ENCODE assay signal across 17 cellular contexts in genomic region chr1:1146596-1146995, GRCh38. TPM values are rescaled to one million over a fixed set of nuclear protein-coding genes. Genes with fewer than 3 reads are reported as not detected.
A peak's percentile ranks its signal among the peaks of the same experiment; 100 is the strongest.
DNase-seq lines count a peak whose midpoint lies in the region; ATAC-seq, FAIRE-seq and TF ChIP-seq lines count a peak whose summit lies in the region.
"Had no signal": no experiment of that assay in that cellular context is flagged by ENCODE, and none has a peak within 500 bp of the region (broad histone marks: within the 10 kb centered on the region; RNA-seq: fewer than 3 reads in every experiment).

No MANE protein-coding gene starts in this region.

- H3K27me3 ChIP-seq in HepG2 (ENCODE audit: control insufficient read depth in 1 of 2, insufficient read depth in 2 of 2, low read length in 2 of 2) (no peaks in the 10 kb centered on the region), right lobe of liver (no peaks in the 10 kb centered on the region), KMS-11 (ENCODE audit: insufficient read depth, low read depth) (peaks cover 53% of the 10 kb centered on the region), GM12878 (replicated peaks in 1 of 2; ENCODE audit: control insufficient read depth in 2 of 2, insufficient read depth in 2 of 2, low read length in 1 of 2) (no peaks in the 10 kb centered on the region)

- peaks cover 10% of the 10 kb centered on the region; the same call in 1 of the 2 replicates for H3K4me1 ChIP-seq in HepG2 (ENCODE audit: insufficient read depth, low read length)
- H3K4me1 ChIP-seq in right lobe of liver: no peaks in the 10 kb centered on the region
- peaks cover 20% of the 10 kb centered on the region for H3K4me1 ChIP-seq in KMS-11 (ENCODE audit: low read depth, poor library complexity, severe bottlenecking)
- H3K4me1 ChIP-seq in GM12878 (ENCODE audit: control insufficient read depth, insufficient read depth, low read length): peaks cover 8% of the 10 kb centered on the region

- POLR2A ChIA-PET in HepG2 (lab: Yijun Ruan, JAX) (no interaction called here), GM12878 (lab: Charles Lee) (interaction anchor here (1.1 kb wide), 1 partner anchor 10 kb away, joined by 3 read pairs; no protein-coding TSS in a partner anchor)

- WGBS in HepG2 (ENCODE audit: low lambda C conversion rate): 79% methylated on average over 2 of the region's 15 CpGs
- no CpG with 5 or more reads among the region's 15 CpGs for whole genome bisulfite sequencing in right lobe of liver (ENCODE audit: insufficient coverage, low coverage, low lambda C conversion rate, missing lambda C conversion rate)
- WGBS in GM12878 (ENCODE audit: insufficient coverage, insufficient replicate concordance, low lambda C conversion rate, missing lambda C conversion rate): 66% methylated on average over 15 of the region's 15 CpGs

- RAD21 ChIA-PET in GM12878 (lab: Charles Lee; ENCODE audit: unreplicated experiment): no interaction called here

- no peak for ATAC-seq in HepG2
- no peak for ATAC-seq in right lobe of liver
- peak; percentile 10; the same call in 2 of the 3 replicates for ATAC-seq in GM12878
- ATAC-seq: Panc1 had no signal

- H3K4me3 ChIP-seq in HepG2 (replicated peaks in 1 of 3; ENCODE audit: insufficient read depth in 1 of 3, low read depth in 2 of 3, low read length in 3 of 3) (no peak overlapping the region), right lobe of liver (no peak overlapping the region), KMS-11 (IDR thresholded peaks at IDR 0.05; ENCODE audit: insufficient read depth, low read depth, low read length) (no peak overlapping the region), GM12878 (no peak overlapping the region)
- H3K4me3 ChIP-seq: GM23248 had no signal

- CTCF ChIA-PET in HepG2 (lab: Yijun Ruan, JAX; ENCODE audit: low intra/inter-chr PET ratio, low total read pairs) (no interaction called here), GM12878 (lab: Yijun Ruan, JAX) (interaction anchor here (0.8 to 1.0 kb wide), 2 partner anchors 54 to 104 kb away, joined by 3 to 7 read pairs; no protein-coding TSS in a partner anchor)

- H3K79me2 ChIP-seq in HepG2 (ENCODE audit: insufficient read depth, low read length) (no peaks in the 10 kb centered on the region), KMS-11 (ENCODE audit: insufficient read depth, low read depth) (no peaks in the 10 kb centered on the region), GM12878 (ENCODE audit: control insufficient read depth, insufficient read depth, low read length) (no peaks in the 10 kb centered on the region)

- SMC1A ChIA-PET in GM12878 (lab: Charles Lee; ENCODE audit: uncharacterized antibody, unreplicated experiment): no interaction called here

- H4K20me1 ChIP-seq in HepG2 (ENCODE audit: insufficient read depth, low read length) (no peaks in the 10 kb centered on the region), KMS-11 (ENCODE audit: insufficient read depth) (no peaks in the 10 kb centered on the region), GM12878 (ENCODE audit: control insufficient read depth, insufficient read depth) (no peaks in the 10 kb centered on the region)

- H3K4me2 ChIP-seq in HepG2 (ENCODE audit: low read depth, low read length) (no peak overlapping the region), KMS-11 (peak overlapping the region; percentile 17; the same call in 1 of the 2 replicates), GM12878 (ENCODE audit: control insufficient read depth, insufficient read depth) (no peak overlapping the region)

- no peak overlapping the region for H2AFZ ChIP-seq in HepG2 (ENCODE audit: low read length)
- no peak overlapping the region for H2AFZ ChIP-seq in KMS-11 (ENCODE audit: low read depth)
- H2AFZ ChIP-seq in GM12878 (ENCODE audit: control insufficient read depth, low read depth, low read length): no peak overlapping the region
- H2AFZ ChIP-seq: GM23248 had no signal

- H3K9ac ChIP-seq in HepG2 (ENCODE audit: insufficient read depth, low read depth, low read length) (no peak overlapping the region), KMS-11 (no peak overlapping the region), GM12878 (ENCODE audit: control insufficient read depth, insufficient read depth, low read length) (no peak overlapping the region)
- H3K9ac ChIP-seq: GM23248 had no signal

- BruUV-seq in HepG2 (replicated peaks; lab: Mats Ljungman, UMichigan): no TSS peak
- no TSS peak for BruUV-seq in GM12878 (replicated peaks; lab: Mats Ljungman, UMichigan)

- TF ChIP-seq RAD21 in HepG2 (CRISPR knock-in tag; IDR thresholded peaks at IDR 0.05) (no peak), GM12878 (IDR thresholded peaks at IDR 0.05; ENCODE audit: insufficient read depth, low read depth, low read length) (no peak)

- TF ChIP-seq POLR2A in HepG2 (IDR thresholded peaks at IDR 0.05; ENCODE audit: insufficient read depth in 1 of 2, low read depth in 2 of 2, low read length in 2 of 2) (no peak), right lobe of liver (IDR thresholded peaks at IDR 0.05) (no peak), GM12878 (IDR thresholded peaks at IDR 0.05; ENCODE audit: low read depth, low read length) (no peak)

- intact Hi-C loops in HepG2 (cut with micrococcal nuclease; ENCODE audit: unreplicated experiment) (no loop called here), right lobe of liver (cut with DNase I) (no loop called here), GM12878 (cut with micrococcal nuclease; ENCODE audit: unreplicated experiment) (no loop called here)

- TF ChIP-seq EP300 in HepG2 (IDR thresholded peaks at IDR 0.05; ENCODE audit: low read depth in 2 of 2, low read length in 2 of 2): no peak
- no peak for TF ChIP-seq EP300 in HepG2 (CRISPR knock-in tag; IDR thresholded peaks at IDR 0.05; ENCODE audit: borderline replicate concordance)
- TF ChIP-seq EP300 in GM12878 (IDR thresholded peaks at IDR 0.05; ENCODE audit: borderline replicate concordance in 1 of 2, control insufficient read depth in 1 of 2, low read depth in 2 of 2, low read length in 2 of 2): no peak

- FAIRE-seq in HepG2 (lab: Jason Lieb, UNC) (no peak), GM12878 (lab: Jason Lieb, UNC) (no peak)

- H3K9me3 ChIP-seq in HepG2 (ENCODE audit: low read length): no peaks in the 10 kb centered on the region
- no peaks in the 10 kb centered on the region for H3K9me3 ChIP-seq in right lobe of liver
- H3K9me3 ChIP-seq in GM12878 (replicated peaks; ENCODE audit: control insufficient read depth, insufficient read depth, low read length): no peaks in the 10 kb centered on the region

- H3K27ac ChIP-seq in HepG2 (ENCODE audit: extremely low read length, insufficient read depth, low read length) (no peak overlapping the region), right lobe of liver (no peak overlapping the region), KMS-11 (no peak overlapping the region), GM12878 (ENCODE audit: control insufficient read depth, insufficient read depth) (no peak overlapping the region)
- H3K27ac ChIP-seq: GM23248 had no signal

- H3K36me3 ChIP-seq in HepG2 (replicated peaks in 1 of 2; ENCODE audit: control insufficient read depth in 1 of 2, insufficient read depth in 2 of 2, low read length in 2 of 2): no peaks in the 10 kb centered on the region
- no peaks in the 10 kb centered on the region for H3K36me3 ChIP-seq in right lobe of liver
- no peaks in the 10 kb centered on the region for H3K36me3 ChIP-seq in KMS-11 (ENCODE audit: insufficient read depth)
- H3K36me3 ChIP-seq in GM12878 (ENCODE audit: control insufficient read depth in 2 of 2, insufficient read depth in 2 of 2, low read length in 1 of 2): no peaks in the 10 kb centered on the region

- DNase-seq in HepG2 (ENCODE audit: low spot score) (no peak), right lobe of liver (no peak), GM12878 (ENCODE audit: low read depth, low spot score) (no peak), NCI-H2227 treated with DMSO at 0.1 percent for 48 hours (lab: John Stamatoyannopoulos, UW) (no peak), NCI-H748 (lab: John Stamatoyannopoulos, UW; ENCODE audit: unreplicated experiment) (no peak), NCI-H526 (lab: John Stamatoyannopoulos, UW) (no peak)
- DNase-seq: CD4-positive, alpha-beta memory T cell; GM23248; KG1; NCI-H1436; NCI-H2029; NCI-H2171 treated with DMSO at 0.1 percent for 48 hours had no signal

- in situ Hi-C loops in HepG2 (cut with HindIII; ENCODE audit: extremely low pct_ligation_motif_present, low pct_unique_long_range_greater_than_20kb) (no loop called here), GM12878 (cut with MboI) (no loop called here)

- TF ChIP-seq CTCF in HepG2 (CRISPR knock-in tag; IDR thresholded peaks at IDR 0.05) (no peak), right lobe of liver (IDR thresholded peaks at IDR 0.05) (no peak), KMS-11 (conservative IDR thresholded peaks at IDR 0.05; ENCODE audit: low read depth, low read length) (no peak), GM12878 (IDR thresholded peaks at IDR 0.05 in 2 of 3, conservative IDR thresholded peaks at IDR 0.05 in 1 of 3; ENCODE audit: control insufficient read depth in 2 of 3, extremely low read depth in 1 of 3, insufficient read depth in 1 of 3, low read depth in 3 of 3, low read length in 3 of 3) (no peak)

RNA-seq across cellular contexts. Expression of gene TTLL10, which starts 27.1 kb away (rescaled TPM):
- not detected in 2 replicates for total RNA-seq in HepG2 (2016; rRNA removed; fragmentation: Illumina TruSeq; extraction: Trizol)
- not detected in 2 replicates for total RNA-seq in HepG2 (2016; cell fraction: cytosol; rRNA removed; fragmentation: Illumina TruSeq; extraction: Trizol; ENCODE audit: low read depth)
- total RNA-seq in HepG2 (2016; cell fraction: insoluble cytoplasmic fraction; rRNA removed; fragmentation: Illumina TruSeq; extraction: Trizol): not detected in 2 replicates
- total RNA-seq in HepG2 (2016; cell fraction: membrane; rRNA removed; fragmentation: Illumina TruSeq; extraction: Trizol): not detected in 2 replicates
- total RNA-seq in HepG2 (2016; cell fraction: nucleus; rRNA removed; fragmentation: Illumina TruSeq; extraction: Trizol): not detected in 2 replicates
- not detected in 2 replicates for polyA plus RNA-seq in HepG2 (2011; rRNA removed)
- 0.06 and 0.08 TPM in 2 replicates for polyA plus RNA-seq in HepG2 (2011; cell fraction: cytosol; rRNA removed)
- polyA plus RNA-seq in HepG2 (2011; cell fraction: nucleus; rRNA removed): 0.24 and 0.48 TPM in 2 replicates
- polyA plus RNA-seq in HepG2 (2012): 0.07 TPM in 1 of 2 replicates, not detected in the other
- not detected in 2 replicates for polyA plus RNA-seq in HepG2 (2016; cell fraction: cytosol; fragmentation: Illumina TruSeq; extraction: Trizol; ENCODE audit: low read depth)
- polyA plus RNA-seq in HepG2 (2016; cell fraction: insoluble cytoplasmic fraction; fragmentation: Illumina TruSeq; extraction: Trizol; ENCODE audit: low read depth): not detected in 2 replicates
- polyA plus RNA-seq in HepG2 (2016; cell fraction: membrane; fragmentation: Illumina TruSeq; extraction: Trizol; ENCODE audit: low read depth): not detected in 2 replicates
- polyA plus RNA-seq in HepG2 (2016; cell fraction: nucleus; fragmentation: Illumina TruSeq; extraction: Trizol; ENCODE audit: insufficient read depth, low read depth): not detected in 2 replicates
- 0.18 TPM in 1 of 2 replicates, not detected in the other for polyA minus RNA-seq in HepG2 (2011; rRNA and poly(A)+ RNA removed; ENCODE audit: low replicate concordance)
- polyA minus RNA-seq in HepG2 (2011; cell fraction: cytosol; rRNA and poly(A)+ RNA removed): not detected in 2 replicates
- polyA minus RNA-seq in HepG2 (2011; cell fraction: nucleus; rRNA and poly(A)+ RNA removed): not detected in 2 replicates
- total RNA-seq in right lobe of liver: not detected
- total RNA-seq in GM12878 (2013; cell fraction: nucleolus; rRNA removed): not detected in 2 replicates
- not detected in 2 replicates for total RNA-seq in GM12878 (2014; rRNA removed)
- not detected in 2 replicates for total RNA-seq in GM12878 (2014; rRNA removed; fragmentation: Illumina TruSeq; extraction: Trizol)
- not detected in 2 replicates for total RNA-seq in GM12878 (2021)
- polyA plus RNA-seq in GM12878 (2011; ENCODE audit: low read depth): not detected
- not detected in 2 replicates for polyA plus RNA-seq in GM12878 (2011; rRNA removed)
- not detected in 2 replicates for polyA plus RNA-seq in GM12878 (2011; cell fraction: cytosol; rRNA removed)
- not detected in 2 replicates for polyA plus RNA-seq in GM12878 (2011; cell fraction: nucleus; rRNA removed)
- polyA plus RNA-seq in GM12878 (2012): not detected in 2 replicates
- not detected in 2 replicates for polyA plus RNA-seq in GM12878 (2014; fragmentation: Illumina TruSeq; extraction: Trizol)
- not detected for polyA plus RNA-seq in GM12878 (2014; fragmentation: Nextera tagmentation; extraction: Ambion mirVana)
- not detected in 2 replicates for polyA plus RNA-seq in GM12878 (2014; rRNA removed)
- not detected for polyA plus RNA-seq in GM12878 (2016; fragmentation: Nextera tagmentation; extraction: Ambion mirVana)
- not detected in 2 replicates for polyA minus RNA-seq in GM12878 (2011; rRNA and poly(A)+ RNA removed)
- not detected in 2 replicates for polyA minus RNA-seq in GM12878 (2011; cell fraction: cytosol; rRNA and poly(A)+ RNA removed)
- polyA minus RNA-seq in GM12878 (2011; cell fraction: nucleus; rRNA and poly(A)+ RNA removed): not detected in 2 replicates
- total RNA-seq: CD4-positive, alpha-beta memory T cell; GM23248; M059J; NCI-H460; SK-MEL-5 had no signal
- polyA plus RNA-seq: GM23248 had no signal

RNA-seq across cellular contexts. Expression of gene C1orf159, which starts 30.7 kb away (rescaled TPM):
- total RNA-seq in HepG2 (2016; rRNA removed; fragmentation: Illumina TruSeq; extraction: Trizol) (3.8 and 6.7 TPM in 2 replicates), right lobe of liver (1 to 10 TPM; 4.0 to 7.7 (median 6.4) TPM), GM12878 (2014; rRNA removed) (12.2 and 16.8 TPM in 2 replicates), GM12878 (2014; rRNA removed; fragmentation: Illumina TruSeq; extraction: Trizol) (2.3 and 3.0 TPM in 2 replicates), GM12878 (2021) (15.5 and 18.7 TPM in 2 replicates)
- total RNA-seq in HepG2 (2016; cell fraction: cytosol; rRNA removed; fragmentation: Illumina TruSeq; extraction: Trizol; ENCODE audit: low read depth): 6.3 and 6.8 TPM in 2 replicates
- total RNA-seq in HepG2 (2016; cell fraction: insoluble cytoplasmic fraction; rRNA removed; fragmentation: Illumina TruSeq; extraction: Trizol): 3.6 and 6.6 TPM in 2 replicates
- 7.4 and 7.9 TPM in 2 replicates for total RNA-seq in HepG2 (2016; cell fraction: membrane; rRNA removed; fragmentation: Illumina TruSeq; extraction: Trizol)
- 6.3 and 7.7 TPM in 2 replicates for total RNA-seq in HepG2 (2016; cell fraction: nucleus; rRNA removed; fragmentation: Illumina TruSeq; extraction: Trizol)
- polyA plus RNA-seq in HepG2 (2011; rRNA removed) (3.8 and 4.2 TPM in 2 replicates), GM12878 (2011; rRNA removed) (1.9 and 5.1 TPM in 2 replicates), GM12878 (2014; fragmentation: Illumina TruSeq; extraction: Trizol) (0.24 and 1.3 TPM in 2 replicates), GM12878 (2014; fragmentation: Nextera tagmentation; extraction: Ambion mirVana) (under 1 TPM; 0.11 to 0.44 TPM), GM12878 (2014; rRNA removed) (23.4 TPM in 2 replicates), GM12878 (2016; fragmentation: Nextera tagmentation; extraction: Ambion mirVana) (10 to 100 TPM; 10.9 to 12.1 TPM)
- 1.7 and 4.2 TPM in 2 replicates for polyA plus RNA-seq in HepG2 (2011; cell fraction: cytosol; rRNA removed)
- polyA plus RNA-seq in HepG2 (2011; cell fraction: nucleus; rRNA removed): 22.9 and 35.9 TPM in 2 replicates
- polyA plus RNA-seq in HepG2 (2012): 2.8 and 3.2 TPM in 2 replicates
- 4.7 and 6.0 TPM in 2 replicates for polyA plus RNA-seq in HepG2 (2016; cell fraction: cytosol; fragmentation: Illumina TruSeq; extraction: Trizol; ENCODE audit: low read depth)
- 3.5 and 4.0 TPM in 2 replicates for polyA plus RNA-seq in HepG2 (2016; cell fraction: insoluble cytoplasmic fraction; fragmentation: Illumina TruSeq; extraction: Trizol; ENCODE audit: low read depth)
- 7.0 and 8.1 TPM in 2 replicates for polyA plus RNA-seq in HepG2 (2016; cell fraction: membrane; fragmentation: Illumina TruSeq; extraction: Trizol; ENCODE audit: low read depth)
- 19.9 and 20.1 TPM in 2 replicates for polyA plus RNA-seq in HepG2 (2016; cell fraction: nucleus; fragmentation: Illumina TruSeq; extraction: Trizol; ENCODE audit: insufficient read depth, low read depth)
- 2.9 and 5.6 TPM in 2 replicates for polyA minus RNA-seq in HepG2 (2011; rRNA and poly(A)+ RNA removed; ENCODE audit: low replicate concordance)
- polyA minus RNA-seq in HepG2 (2011; cell fraction: cytosol; rRNA and poly(A)+ RNA removed): 2.1 and 2.2 TPM in 2 replicates
- polyA minus RNA-seq in HepG2 (2011; cell fraction: nucleus; rRNA and poly(A)+ RNA removed): 3.7 and 4.5 TPM in 2 replicates
- total RNA-seq in GM12878 (2013; cell fraction: nucleolus; rRNA removed): 49.9 and 52.4 TPM in 2 replicates
- polyA plus RNA-seq in GM12878 (2011; ENCODE audit: low read depth): 3.3 TPM
- polyA plus RNA-seq in GM12878 (2011; cell fraction: cytosol; rRNA removed): 7.7 and 14.7 TPM in 2 replicates
- 75.7 and 94.5 TPM in 2 replicates for polyA plus RNA-seq in GM12878 (2011; cell fraction: nucleus; rRNA removed)
- 8.7 and 10.2 TPM in 2 replicates for polyA plus RNA-seq in GM12878 (2012)
- 2.0 and 6.2 TPM in 2 replicates for polyA minus RNA-seq in GM12878 (2011; rRNA and poly(A)+ RNA removed)
- 4.1 and 5.5 TPM in 2 replicates for polyA minus RNA-seq in GM12878 (2011; cell fraction: cytosol; rRNA and poly(A)+ RNA removed)
- polyA minus RNA-seq in GM12878 (2011; cell fraction: nucleus; rRNA and poly(A)+ RNA removed): 12.5 and 19.2 TPM in 2 replicates

RNA-seq across cellular contexts. Expression of gene TNFRSF18, which starts 59.8 kb away (rescaled TPM):
- not detected in 2 replicates for total RNA-seq in HepG2 (2016; rRNA removed; fragmentation: Illumina TruSeq; extraction: Trizol)
- not detected in 2 replicates for total RNA-seq in HepG2 (2016; cell fraction: cytosol; rRNA removed; fragmentation: Illumina TruSeq; extraction: Trizol; ENCODE audit: low read depth)
- not detected in 2 replicates for total RNA-seq in HepG2 (2016; cell fraction: insoluble cytoplasmic fraction; rRNA removed; fragmentation: Illumina TruSeq; extraction: Trizol)
- not detected in 2 replicates for total RNA-seq in HepG2 (2016; cell fraction: membrane; rRNA removed; fragmentation: Illumina TruSeq; extraction: Trizol)
- total RNA-seq in HepG2 (2016; cell fraction: nucleus; rRNA removed; fragmentation: Illumina TruSeq; extraction: Trizol): not detected in 2 replicates
- not detected in 2 replicates for polyA plus RNA-seq in HepG2 (2011; rRNA removed)
- not detected in 2 replicates for polyA plus RNA-seq in HepG2 (2011; cell fraction: cytosol; rRNA removed)
- 0.19 TPM in 1 of 2 replicates, not detected in the other for polyA plus RNA-seq in HepG2 (2011; cell fraction: nucleus; rRNA removed)
- not detected in 2 replicates for polyA plus RNA-seq in HepG2 (2012)
- not detected in 2 replicates for polyA plus RNA-seq in HepG2 (2016; cell fraction: cytosol; fragmentation: Illumina TruSeq; extraction: Trizol; ENCODE audit: low read depth)
- polyA plus RNA-seq in HepG2 (2016; cell fraction: insoluble cytoplasmic fraction; fragmentation: Illumina TruSeq; extraction: Trizol; ENCODE audit: low read depth): not detected in 2 replicates
- polyA plus RNA-seq in HepG2 (2016; cell fraction: membrane; fragmentation: Illumina TruSeq; extraction: Trizol; ENCODE audit: low read depth): not detected in 2 replicates
- polyA plus RNA-seq in HepG2 (2016; cell fraction: nucleus; fragmentation: Illumina TruSeq; extraction: Trizol; ENCODE audit: insufficient read depth, low read depth): not detected in 2 replicates
- not detected in 2 replicates for polyA minus RNA-seq in HepG2 (2011; rRNA and poly(A)+ RNA removed; ENCODE audit: low replicate concordance)
- polyA minus RNA-seq in HepG2 (2011; cell fraction: cytosol; rRNA and poly(A)+ RNA removed): not detected in 2 replicates
- polyA minus RNA-seq in HepG2 (2011; cell fraction: nucleus; rRNA and poly(A)+ RNA removed): not detected in 2 replicates
- under 1 TPM in 2 of 6 experiments, not detected in 4; 0.24 to 0.27 TPM for total RNA-seq in right lobe of liver
- 10.6 and 12.0 TPM in 2 replicates for total RNA-seq in GM12878 (2013; cell fraction: nucleolus; rRNA removed)
- 4.6 and 4.8 TPM in 2 replicates for total RNA-seq in GM12878 (2014; rRNA removed)
- total RNA-seq in GM12878 (2014; rRNA removed; fragmentation: Illumina TruSeq; extraction: Trizol): 0.37 and 0.72 TPM in 2 replicates
- 6.1 and 6.3 TPM in 2 replicates for total RNA-seq in GM12878 (2021)
- polyA plus RNA-seq in GM12878 (2011; ENCODE audit: low read depth): 1.9 TPM
- 2.0 and 4.5 TPM in 2 replicates for polyA plus RNA-seq in GM12878 (2011; rRNA removed)
- 8.1 and 12.6 TPM in 2 replicates for polyA plus RNA-seq in GM12878 (2011; cell fraction: cytosol; rRNA removed)
- 21.6 and 27.6 TPM in 2 replicates for polyA plus RNA-seq in GM12878 (2011; cell fraction: nucleus; rRNA removed)
- 5.4 and 5.5 TPM in 2 replicates for polyA plus RNA-seq in GM12878 (2012)
- 0.53 TPM in 1 of 2 replicates, not detected in the other for polyA plus RNA-seq in GM12878 (2014; fragmentation: Illumina TruSeq; extraction: Trizol)
- polyA plus RNA-seq in GM12878 (2014; fragmentation: Nextera tagmentation; extraction: Ambion mirVana): under 1 TPM in 1 of 2 experiments, not detected in 1; 0.18 TPM
- 7.0 and 7.5 TPM in 2 replicates for polyA plus RNA-seq in GM12878 (2014; rRNA removed)
- 1 to 10 TPM; 1.3 to 1.5 TPM for polyA plus RNA-seq in GM12878 (2016; fragmentation: Nextera tagmentation; extraction: Ambion mirVana)
- polyA minus RNA-seq in GM12878 (2011; rRNA and poly(A)+ RNA removed): 1.2 and 5.0 TPM in 2 replicates
- polyA minus RNA-seq in GM12878 (2011; cell fraction: cytosol; rRNA and poly(A)+ RNA removed): 1.4 and 4.8 TPM in 2 replicates
- polyA minus RNA-seq in GM12878 (2011; cell fraction: nucleus; rRNA and poly(A)+ RNA removed): 1.7 and 2.2 TPM in 2 replicates
- total RNA-seq: GM23248, M059J, NCI-H460, SK-MEL-5 had no signal
- polyA plus RNA-seq: GM23248 had no signal
